In genomic region chr1:65308781-65309316, GRCh38 we compare ENCODE assay signal across 10 cellular contexts. TPM values are rescaled to one million over a fixed set of nuclear protein-coding genes. Genes with fewer than 3 reads are reported as not detected.
DNase-seq lines count a peak whose midpoint lies in the region; ATAC-seq, FAIRE-seq and TF ChIP-seq lines count a peak whose summit lies in the region.
"Had no signal": no experiment of that assay in that cellular context is flagged by ENCODE, and none has a peak within 500 bp of the region (broad histone marks: within the 10 kb centered on the region; RNA-seq: fewer than 3 reads in every experiment).

No MANE protein-coding gene starts in this region.

- H3K27ac Mint-ChIP-seq in activated naive CD4-positive, alpha-beta T cell treated with anti-CD3 and anti-CD28 coated beads, Interleukin-2, amount 10 ng/mL, durations not matched to agents 7 days and 5 days: no peak overlapping the region
- no peak overlapping the region for H3K27ac Mint-ChIP-seq in astrocyte (ENCODE audit: unreplicated experiment)
- H3K27ac Mint-ChIP-seq: CD4-positive, CD25-positive, alpha-beta regulatory T cell had no signal

- intact Hi-C loops in tibial artery (cut with DNase I; ENCODE audit: low total_unique reads): no loop called here

- H3K9me3 ChIP-seq in astrocyte (ENCODE audit: insufficient read depth, low read depth, low read length): no peaks in the 10 kb centered on the region
- H3K9me3 ChIP-seq in tibial artery: no peaks in the 10 kb centered on the region
- H3K9me3 ChIP-seq: left lung had no signal

- H3K4me3 ChIP-seq in astrocyte (ENCODE audit: insufficient read depth, low read depth, low read length) (no peak overlapping the region), tibial artery (peak overlapping the region; percentile 30 to 55)

- no peaks in the 10 kb centered on the region for H3K36me3 Mint-ChIP-seq in activated naive CD4-positive, alpha-beta T cell treated with anti-CD3 and anti-CD28 coated beads, Interleukin-2, amount 10 ng/mL, durations not matched to agents 7 days and 5 days
- no peaks in the 10 kb centered on the region for H3K36me3 Mint-ChIP-seq in astrocyte (ENCODE audit: low read depth, unreplicated experiment)
- H3K36me3 Mint-ChIP-seq: CD4-positive, CD25-positive, alpha-beta regulatory T cell had no signal

- peaks cover 35% of the 10 kb centered on the region for H3K27me3 Mint-ChIP-seq in activated naive CD4-positive, alpha-beta T cell treated with anti-CD3 and anti-CD28 coated beads, Interleukin-2, amount 10 ng/mL, durations not matched to agents 7 days and 5 days
- H3K27me3 Mint-ChIP-seq in astrocyte (ENCODE audit: low read depth, unreplicated experiment): peaks cover 2% of the 10 kb centered on the region

- H3K4me3 Mint-ChIP-seq in activated naive CD4-positive, alpha-beta T cell treated with anti-CD3 and anti-CD28 coated beads, Interleukin-2, amount 10 ng/mL, durations not matched to agents 7 days and 5 days: peak overlapping the region; percentile 28
- H3K4me3 Mint-ChIP-seq in astrocyte (ENCODE audit: unreplicated experiment): peak overlapping the region; percentile 88

- no peak overlapping the region for H2AFZ ChIP-seq in astrocyte (ENCODE audit: low read depth, low read length)

- no peak overlapping the region for H3K9ac ChIP-seq in astrocyte (ENCODE audit: low read length)

- H3K36me3 ChIP-seq in astrocyte (ENCODE audit: insufficient read depth, low read length) (no peaks in the 10 kb centered on the region), tibial artery (no peaks in the 10 kb centered on the region)
- H3K36me3 ChIP-seq: left lung had no signal

- H3K4me2 ChIP-seq in astrocyte (ENCODE audit: low read length): peak overlapping the region; percentile 90

- no peak for DNase-seq in activated naive CD4-positive, alpha-beta T cell treated with anti-CD3 and anti-CD28 coated beads, Interleukin-2, amount 10 ng/mL, durations not matched to agents 7 days and 5 days
- no peak for DNase-seq in activated naive CD4-positive, alpha-beta T cell (lab: John Stamatoyannopoulos, UW)
- no peak for DNase-seq in astrocyte (ENCODE audit: low read depth)
- DNase-seq in left kidney (ENCODE audit: low read depth, low spot score): peak; percentile 3
- DNase-seq in tibial artery: no peak
- no peak for DNase-seq in NCI-H524 (lab: John Stamatoyannopoulos, UW)
- no peak for DNase-seq in activated effector memory CD4-positive, alpha-beta T cell treated with anti-CD3 and anti-CD28 coated beads, Interleukin-2, amount 50 U/mL, for 16 hours
- DNase-seq: CD4-positive, CD25-positive, alpha-beta regulatory T cell had no signal

- H3K4me1 ChIP-seq in astrocyte (ENCODE audit: insufficient read depth, low read length): peaks cover 3% of the 10 kb centered on the region
- H3K4me1 ChIP-seq in tibial artery: peaks cover 0 to 18% (median 16%) of the 10 kb centered on the region in 4 donors

- no peak for ATAC-seq in HG02852 (IDR thresholded peaks at IDR 0.05; ENCODE audit: unreplicated experiment)

- CTCF ChIA-PET in activated naive CD4-positive, alpha-beta T cell treated with anti-CD3 and anti-CD28 coated beads, Interleukin-2, amount 10 ng/mL, durations not matched to agents 7 days and 5 days (lab: Charles Lee): interaction anchor here (1.4 kb wide), 1 partner anchor 151 kb away, joined by 5 read pairs; no protein-coding TSS in a partner anchor

- no peaks in the 10 kb centered on the region for H3K9me3 Mint-ChIP-seq in activated naive CD4-positive, alpha-beta T cell treated with anti-CD3 and anti-CD28 coated beads, Interleukin-2, amount 10 ng/mL, durations not matched to agents 7 days and 5 days
- no peaks in the 10 kb centered on the region for H3K9me3 Mint-ChIP-seq in astrocyte (ENCODE audit: unreplicated experiment)

- FAIRE-seq in astrocyte (lab: Jason Lieb, UNC): no peak

- H4K20me1 ChIP-seq in astrocyte (ENCODE audit: insufficient read depth, low read length): peaks cover 4% of the 10 kb centered on the region

- H3K27ac ChIP-seq in astrocyte (ENCODE audit: low read depth, low read length) (no peak overlapping the region), tibial artery (no peak overlapping the region)
- H3K27ac ChIP-seq: left lung had no signal

- no peaks in the 10 kb centered on the region for H3K79me2 ChIP-seq in astrocyte (ENCODE audit: insufficient read depth, low read length)

- TF ChIP-seq CTCF in astrocyte (IDR thresholded peaks at IDR 0.05; ENCODE audit: insufficient read depth, low read depth, low read length) (no peak), tibial artery (IDR thresholded peaks at IDR 0.05) (no peak)

- H3K4me1 Mint-ChIP-seq in activated naive CD4-positive, alpha-beta T cell treated with anti-CD3 and anti-CD28 coated beads, Interleukin-2, amount 10 ng/mL, durations not matched to agents 7 days and 5 days: peaks cover 12% of the 10 kb centered on the region
- peaks cover 3% of the 10 kb centered on the region for H3K4me1 Mint-ChIP-seq in astrocyte (ENCODE audit: low read depth, unreplicated experiment)

- H3K27me3 ChIP-seq in astrocyte (ENCODE audit: insufficient read depth, low read length) (peaks cover 18% of the 10 kb centered on the region), tibial artery (no peaks in the 10 kb centered on the region)

RNA-seq across cellular contexts. Expression of gene DNAJC6, which starts 0.5 kb away (rescaled TPM):
- 7.5 and 8.9 TPM in 2 replicates for total RNA-seq in astrocyte
